Comparison of ENCODE assay signal across 2 cellular contexts in genomic region chr20:13718161-13718560, GRCh38.
TF ChIP-seq lines count a peak whose summit lies in the region.

No MANE protein-coding gene starts in this region.

TF ChIP-seq in SK-N-SH, 30 proteins besides CTCF, POLR2A, EP300 and RAD21 (continued from another document):
- TF ChIP-seq RFX5 (IDR thresholded peaks at IDR 0.05; ENCODE audit: low read length) (no peak), TCF12 (IDR thresholded peaks at IDR 0.05) (no peak), SIN3A (IDR thresholded peaks at IDR 0.05; ENCODE audit: borderline replicate concordance, low read depth, low read length) (no peak), PBX3 (IDR thresholded peaks at IDR 0.05) (no peak), MEF2A (IDR thresholded peaks at IDR 0.05; ENCODE audit: borderline replicate concordance, low read depth) (no peak), EZH2phosphoT487 (IDR thresholded peaks at IDR 0.05; ENCODE audit: borderline replicate concordance, low read depth) (no peak)
TF ChIP-seq in SK-N-SH: peak in this region for 0.

TF ChIP-seq in SK-N-SH treated with all-trans-retinoic acid at 6 μM for 48 hours, 23 proteins besides CTCF, POLR2A, EP300 and RAD21 (continued from another document):
- TF ChIP-seq TSHZ2 (CRISPR knock-in tag; IDR thresholded peaks at IDR 0.05), result no peak
TF ChIP-seq in SK-N-SH treated with all-trans-retinoic acid at 6 μM for 48 hours: peak in this region for 0.
